8 cellular contexts compared by ENCODE assay signal in genomic region chr4:41213563-41214157, GRCh38. TPM values are rescaled to one million over a fixed set of nuclear protein-coding genes. Genes with fewer than 3 reads are reported as not detected.
DNase-seq lines count a peak whose midpoint lies in the region; ATAC-seq and TF ChIP-seq lines count a peak whose summit lies in the region.

No MANE protein-coding gene starts in this region.

- DNase-seq in Ammon's horn (ENCODE audit: low spot score) (peak; percentile 30), adrenal gland (peak in 5 of 7 donors; percentile 32 to 43 (median 38)), islet precursor cell (peak; percentile 62), SHP77 treated with DMSO at 0.1 percent for 48 hours (lab: John Stamatoyannopoulos, UW) (no peak)
- DNase-seq in stimulated activated naive CD8-positive, alpha-beta T cell treated with anti-CD3 and anti-CD28 coated beads, Interleukin-15, Interleukin-2, amounts not matched to agents 100 U/mL and 50 U/mL, for 24 hours = peak; percentile 17
- DNase-seq in stimulated activated CD4-positive, alpha-beta T cell treated with anti-CD3 and anti-CD28 coated beads, Interleukin-12 subunit alpha, Interleukin-12 subunit beta, amount 100 ng/mL, for 4 hours = no peak

- H3K4me1 ChIP-seq in adrenal gland (replicated peaks in 1 of 2) = peaks cover 4 to 30% of the 10 kb centered on the region in 2 donors

- H3K27me3 ChIP-seq in adrenal gland = no peaks in the 10 kb centered on the region

- 0 to 1% (median 1%) methylated on average over 15 to 41 of the region's 41 CpGs for WGBS in adrenal gland, 4 donors

- intact Hi-C loops in adrenal gland (cut with DNase I) = loop anchor here (2.0 to 5.0 kb wide), 4 partner anchors 236 to 291 kb away; no protein-coding TSS in a partner anchor

- no peaks in the 10 kb centered on the region for H3K36me3 ChIP-seq in adrenal gland (replicated peaks in 1 of 2)

- TF ChIP-seq POLR2A in adrenal gland (IDR thresholded peaks at IDR 0.05) = no peak

- no peak for TF ChIP-seq CTCF in adrenal gland (IDR thresholded peaks at IDR 0.05)

- peak overlapping the region in 4 of 5 donors; percentile 60 to 89 (median 82) for H3K27ac ChIP-seq in adrenal gland

- peak; percentile 6 for ATAC-seq in GM19035 (IDR thresholded peaks at IDR 0.05; ENCODE audit: unreplicated experiment)
- ATAC-seq in HG03520 (IDR thresholded peaks at IDR 0.05; ENCODE audit: unreplicated experiment) = peak; percentile 2
- ATAC-seq in stimulated activated naive CD8-positive, alpha-beta T cell treated with anti-CD3 and anti-CD28 coated beads, Interleukin-15, Interleukin-2, amounts not matched to agents 100 U/mL and 50 U/mL, for 24 hours = no peak

- no peaks in the 10 kb centered on the region for H3K9me3 ChIP-seq in adrenal gland (replicated peaks in 1 of 3)

- peak overlapping the region; percentile 56 to 89 (median 77) for H3K4me3 ChIP-seq in adrenal gland

RNA-seq across cellular contexts. Expression of gene APBB2, which starts 0.7 kb away (rescaled TPM):
- 100 to 1,000 TPM in 2 of 8 donors, 10 to 100 TPM in 6; 29.9 to 135 (median 45.3) TPM for total RNA-seq in adrenal gland
- 10 to 100 TPM; 12.4 to 19.3 (median 17.2) TPM for polyA plus RNA-seq in adrenal gland

RNA-seq across cellular contexts. Expression of gene UCHL1, which starts 43.1 kb away (rescaled TPM):
- 100 to 1,000 TPM in 1 of 8 donors, 10 to 100 TPM in 7; 12.1 to 509 (median 52.0) TPM for total RNA-seq in adrenal gland
- 100 to 1,000 TPM in 2 of 3 donors, 10 to 100 TPM in 1; 87.6 to 175 (median 145) TPM for polyA plus RNA-seq in adrenal gland

Comparison
In these comparisons a context has a peak if more than half of its experiments do, and no peak if none do; other contexts are left out.
1. DNase-seq: peak in Ammon's horn (single experiment), adrenal gland (5 of 7), islet precursor cell (single experiment) and stimulated activated naive CD8-positive, alpha-beta T cell treated with anti-CD3 and anti-CD28 coated beads, Interleukin-15, Interleukin-2, amounts not matched to agents 100 U/mL and 50 U/mL, for 24 hours (single experiment); none in stimulated activated CD4-positive, alpha-beta T cell treated with anti-CD3 and anti-CD28 coated beads, Interleukin-12 subunit alpha, Interleukin-12 subunit beta, amount 100 ng/mL, for 4 hours (single experiment) and SHP77 treated with DMSO at 0.1 percent for 48 hours (single experiment).